ENCODE assay signal across 20 cellular contexts in genomic region chr2:14978836-14979235, GRCh38.
A peak's percentile ranks its signal among the peaks of the same experiment; 100 is the strongest.
DNase-seq lines count a peak whose midpoint lies in the region; ATAC-seq, FAIRE-seq and TF ChIP-seq lines count a peak whose summit lies in the region.
"Had no signal": no experiment of that assay in that cellular context is flagged by ENCODE, and none has a peak within 500 bp of the region (broad histone marks: within the 10 kb centered on the region; RNA-seq: fewer than 3 reads in every experiment).

No MANE protein-coding gene starts in this region.

- H3K4me3 Mint-ChIP-seq in astrocyte (ENCODE audit: unreplicated experiment) = no peak overlapping the region
- no peak overlapping the region for H3K4me3 Mint-ChIP-seq in WTC11
- H3K4me3 Mint-ChIP-seq: B cell, HFFc6 had no signal

- DNase-seq in ELR (ENCODE audit: low read depth) = peak; percentile 33
- DNase-seq in HT1080 (ENCODE audit: low read depth) = peak; percentile 35
- DNase-seq in astrocyte (ENCODE audit: low read depth) = peak; percentile 3
- no peak for DNase-seq in omental fat pad (ENCODE audit: low spot score)
- DNase-seq in WTC11 (ENCODE audit: low spot score) = no peak
- DNase-seq in NOMO-1 treated with dmso at 0.1 percent for 144 hours (lab: John Stamatoyannopoulos, UW; ENCODE audit: unreplicated experiment) = no peak
- DNase-seq: DND-41, HFFc6, KG1, NCI-H1417, NCI-H187, NCI-H2227 treated with DMSO at 0.1 percent for 48 hours, NCI-H524, NCI-H82, PC-9 had no signal

- H3K4me1 Mint-ChIP-seq in astrocyte (ENCODE audit: low read depth, unreplicated experiment) (peaks cover 16% of the 10 kb centered on the region), WTC11 (peaks cover 3% of the 10 kb centered on the region; the same call in 1 of the 2 replicates)
- H3K4me1 Mint-ChIP-seq: B cell had no signal

- no peak for TF ChIP-seq CTCF in astrocyte (IDR thresholded peaks at IDR 0.05; ENCODE audit: insufficient read depth, low read depth, low read length)
- no peak for TF ChIP-seq CTCF in omental fat pad (IDR thresholded peaks at IDR 0.05)
- no peak for TF ChIP-seq CTCF in WTC11 (IDR thresholded peaks at IDR 0.05)

- no peaks in the 10 kb centered on the region for H3K27me3 Mint-ChIP-seq in astrocyte (ENCODE audit: low read depth, unreplicated experiment)
- no peaks in the 10 kb centered on the region for H3K27me3 Mint-ChIP-seq in WTC11 (ENCODE audit: low read depth)

- H3K36me3 Mint-ChIP-seq in astrocyte (ENCODE audit: low read depth, unreplicated experiment) (no peaks in the 10 kb centered on the region), WTC11 (no peaks in the 10 kb centered on the region)

- H3K9me3 ChIP-seq in astrocyte (ENCODE audit: insufficient read depth, low read depth, low read length) = no peaks in the 10 kb centered on the region
- H3K9me3 ChIP-seq: SJSA1 had no signal

- H3K36me3 ChIP-seq in astrocyte (ENCODE audit: insufficient read depth, low read length) = no peaks in the 10 kb centered on the region
- H3K36me3 ChIP-seq: SJSA1 had no signal

- H3K9me3 Mint-ChIP-seq in astrocyte (ENCODE audit: unreplicated experiment) (no peaks in the 10 kb centered on the region), WTC11 (no peaks in the 10 kb centered on the region)

- no peak overlapping the region for H3K27ac ChIP-seq in astrocyte (ENCODE audit: low read depth, low read length)
- H3K27ac ChIP-seq: PC-9, SJSA1 had no signal

- H3K9ac ChIP-seq in astrocyte (ENCODE audit: low read length) = no peak overlapping the region

- H3K27ac Mint-ChIP-seq in astrocyte (ENCODE audit: unreplicated experiment) (no peak overlapping the region), WTC11 (no peak overlapping the region)
- H3K27ac Mint-ChIP-seq: B cell, HFFc6 had no signal

- H2AFZ ChIP-seq in astrocyte (ENCODE audit: low read depth, low read length) = no peak overlapping the region
- H2AFZ ChIP-seq: PC-9 had no signal

- no peak overlapping the region for H3K4me3 ChIP-seq in astrocyte (ENCODE audit: insufficient read depth, low read depth, low read length)
- H3K4me3 ChIP-seq: PC-9, SJSA1 had no signal

- H3K79me2 ChIP-seq in astrocyte (ENCODE audit: insufficient read depth, low read length) = no peaks in the 10 kb centered on the region

- H4K20me1 ChIP-seq in astrocyte (ENCODE audit: insufficient read depth, low read length) = no peaks in the 10 kb centered on the region

- H3K4me1 ChIP-seq in astrocyte (ENCODE audit: insufficient read depth, low read length) = peaks cover 8% of the 10 kb centered on the region
- H3K4me1 ChIP-seq: SJSA1 had no signal

- no peak for FAIRE-seq in astrocyte (lab: Jason Lieb, UNC)
- FAIRE-seq: G401.6, H54 had no signal

- CTCF ChIA-PET in WTC11 (lab: Charles Lee) = no interaction called here

- ATAC-seq in omental fat pad (ENCODE audit: low FRiP score) = peak; percentile 47
- no peak for ATAC-seq in GM18870 (IDR thresholded peaks at IDR 0.05; ENCODE audit: unreplicated experiment)
- no peak for ATAC-seq in WTC11

- peak overlapping the region; percentile 45 for H3K4me2 ChIP-seq in astrocyte (ENCODE audit: low read length)
- H3K4me2 ChIP-seq: PC-9 had no signal

- POLR2A ChIA-PET in WTC11 (lab: Charles Lee) = no interaction called here

- H3K27me3 ChIP-seq in astrocyte (ENCODE audit: insufficient read depth, low read length) = no peaks in the 10 kb centered on the region
- H3K27me3 ChIP-seq: SJSA1 had no signal

TF ChIP-seq in WTC11, 78 proteins besides CTCF, POLR2A, EP300 and RAD21 (continues in another document):
- no peak for TF ChIP-seq FOXP1 (CRISPR knock-in tag; IDR thresholded peaks at IDR 0.05; ENCODE audit: borderline replicate concordance)
- TF ChIP-seq SMAD4 (CRISPR knock-in tag; IDR thresholded peaks at IDR 0.05) = no peak
- no peak for TF ChIP-seq ZSCAN18 (CRISPR knock-in tag; IDR thresholded peaks at IDR 0.05)
- no peak for TF ChIP-seq MYBL2 (CRISPR knock-in tag; IDR thresholded peaks at IDR 0.05)
- no peak for TF ChIP-seq CREB1 (CRISPR knock-in tag; IDR thresholded peaks at IDR 0.05)
- no peak for TF ChIP-seq CBFB (CRISPR knock-in tag; IDR thresholded peaks at IDR 0.05; ENCODE audit: low read depth)
- TF ChIP-seq SP1 (CRISPR knock-in tag; conservative IDR thresholded peaks at IDR 0.05) = no peak
- no peak for TF ChIP-seq NR1H2 (CRISPR knock-in tag; IDR thresholded peaks at IDR 0.05)
- no peak for TF ChIP-seq ARID4B (CRISPR knock-in tag; IDR thresholded peaks at IDR 0.05; ENCODE audit: borderline replicate concordance)
- no peak for TF ChIP-seq ATF2 (CRISPR knock-in tag; IDR thresholded peaks at IDR 0.05; ENCODE audit: borderline replicate concordance, low read depth)
- TF ChIP-seq JUN (CRISPR knock-in tag; IDR thresholded peaks at IDR 0.05) = no peak

Comparison
In these comparisons a context has a peak if more than half of its experiments do, and no peak if none do; other contexts are left out.
1. DNase-seq: peak in ELR (single experiment), HT1080 (single experiment) and astrocyte (single experiment); none in omental fat pad (single experiment), WTC11 (single experiment) and NOMO-1 treated with dmso at 0.1 percent for 144 hours (single experiment).